3 cellular contexts compared by ENCODE assay signal in the genomic region with DNA sequence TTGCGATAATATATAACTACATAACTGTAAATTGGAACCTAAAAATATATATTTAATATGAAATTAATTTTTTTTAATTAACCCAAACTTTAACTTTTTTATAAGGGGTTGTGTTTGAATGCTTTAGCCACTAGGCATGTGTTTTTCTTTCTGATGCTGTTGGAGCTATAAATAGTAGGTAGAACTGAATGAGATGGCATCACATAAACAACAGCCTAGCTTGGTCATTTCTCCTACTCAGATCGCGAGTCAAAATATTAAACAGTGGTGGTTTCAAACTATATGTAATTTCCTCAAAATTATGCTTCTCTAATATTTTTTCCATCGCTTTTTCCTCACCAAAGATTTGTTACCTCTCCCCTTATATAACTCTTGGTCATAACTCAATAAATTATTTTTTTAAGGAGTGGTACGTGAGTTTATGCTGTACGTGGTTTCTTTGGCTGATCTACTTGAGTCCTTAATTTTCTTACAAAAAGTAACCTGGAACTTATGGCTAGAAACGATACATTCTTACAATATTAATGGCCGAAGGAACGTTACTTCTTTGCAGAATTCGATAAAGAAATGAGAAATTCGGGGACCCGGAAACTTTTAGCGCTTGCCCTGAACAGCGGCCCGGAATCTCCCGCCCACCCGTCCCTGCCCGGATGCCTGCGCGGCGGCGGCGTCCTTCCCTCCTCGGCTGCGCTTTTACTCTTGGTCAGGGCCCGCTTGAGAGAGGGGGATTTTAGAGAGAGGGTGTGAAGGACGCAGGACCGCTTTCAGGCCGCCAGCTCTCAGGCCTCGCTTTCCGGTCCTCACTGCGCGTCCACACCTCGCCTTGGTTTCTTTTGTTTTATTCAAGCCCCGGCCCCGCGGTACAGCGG.
A peak's percentile ranks its signal among the peaks of the same experiment; 100 is the strongest.
TF ChIP-seq lines count a peak whose summit lies in the region.

No MANE protein-coding gene starts in this region.

TF ChIP-seq in IMR-90, 13 proteins besides CTCF, POLR2A, EP300 and RAD21:
- no peak for TF ChIP-seq CHD1 (IDR thresholded peaks at IDR 0.05; ENCODE audit: low read depth, low read length)
- TF ChIP-seq RCOR1 (IDR thresholded peaks at IDR 0.05; ENCODE audit: insufficient replicate concordance, low read length): no peak
- no peak for TF ChIP-seq NFE2L2 (IDR thresholded peaks at IDR 0.05; ENCODE audit: low read depth, low read length)
- no peak for TF ChIP-seq BHLHE40 (IDR thresholded peaks at IDR 0.05; ENCODE audit: low read depth, low read length)
- no peak for TF ChIP-seq RFX5 (IDR thresholded peaks at IDR 0.05; ENCODE audit: low read depth, low read length)
- no peak for TF ChIP-seq CEBPB (IDR thresholded peaks at IDR 0.05; ENCODE audit: low read depth, low read length)
- TF ChIP-seq SMC3 (IDR thresholded peaks at IDR 0.05; ENCODE audit: low read depth, low read length): no peak

TF ChIP-seq in SK-N-SH treated with all-trans-retinoic acid at 6 μM for 48 hours, 23 proteins besides CTCF, POLR2A, EP300 and RAD21:
- TF ChIP-seq, protein P1, sequence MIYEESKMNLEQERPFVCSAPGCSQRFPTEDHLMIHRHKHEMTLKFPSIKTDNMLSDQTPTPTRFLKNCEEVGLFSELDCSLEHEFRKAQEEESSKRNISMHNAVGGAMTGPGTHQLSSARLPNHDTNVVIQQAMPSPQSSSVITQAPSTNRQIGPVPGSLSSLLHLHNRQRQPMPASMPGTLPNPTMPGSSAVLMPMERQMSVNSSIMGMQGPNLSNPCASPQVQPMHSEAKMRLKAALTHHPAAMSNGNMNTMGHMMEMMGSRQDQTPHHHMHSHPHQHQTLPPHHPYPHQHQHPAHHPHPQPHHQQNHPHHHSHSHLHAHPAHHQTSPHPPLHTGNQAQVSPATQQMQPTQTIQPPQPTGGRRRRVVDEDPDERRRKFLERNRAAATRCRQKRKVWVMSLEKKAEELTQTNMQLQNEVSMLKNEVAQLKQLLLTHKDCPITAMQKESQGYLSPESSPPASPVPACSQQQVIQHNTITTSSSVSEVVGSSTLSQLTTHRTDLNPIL (CRISPR knock-in tag; IDR thresholded peaks at IDR 0.05; ENCODE audit: low read depth): no peak
- TF ChIP-seq ZNF70 (CRISPR knock-in tag; IDR thresholded peaks at IDR 0.05) (no peak), GLIS3 (CRISPR knock-in tag; IDR thresholded peaks at IDR 0.05) (no peak), ZNF565 (CRISPR knock-in tag; conservative IDR thresholded peaks at IDR 0.05; ENCODE audit: low read depth) (no peak), ZC3H10 (CRISPR knock-in tag; IDR thresholded peaks at IDR 0.05) (no peak), OSR1 (CRISPR knock-in tag; IDR thresholded peaks at IDR 0.05) (no peak), ISL1 (CRISPR knock-in tag; IDR thresholded peaks at IDR 0.05) (no peak), ZNF8 (CRISPR knock-in tag; IDR thresholded peaks at IDR 0.05) (no peak), TOX (CRISPR knock-in tag; IDR thresholded peaks at IDR 0.05; ENCODE audit: borderline replicate concordance) (no peak), CSDC2 (CRISPR knock-in tag; IDR thresholded peaks at IDR 0.05) (no peak), PPARA (CRISPR knock-in tag; IDR thresholded peaks at IDR 0.05; ENCODE audit: borderline replicate concordance) (no peak), ARNTL (CRISPR knock-in tag; IDR thresholded peaks at IDR 0.05; ENCODE audit: borderline replicate concordance, low read depth) (no peak)
- TF ChIP-seq, protein P2, sequence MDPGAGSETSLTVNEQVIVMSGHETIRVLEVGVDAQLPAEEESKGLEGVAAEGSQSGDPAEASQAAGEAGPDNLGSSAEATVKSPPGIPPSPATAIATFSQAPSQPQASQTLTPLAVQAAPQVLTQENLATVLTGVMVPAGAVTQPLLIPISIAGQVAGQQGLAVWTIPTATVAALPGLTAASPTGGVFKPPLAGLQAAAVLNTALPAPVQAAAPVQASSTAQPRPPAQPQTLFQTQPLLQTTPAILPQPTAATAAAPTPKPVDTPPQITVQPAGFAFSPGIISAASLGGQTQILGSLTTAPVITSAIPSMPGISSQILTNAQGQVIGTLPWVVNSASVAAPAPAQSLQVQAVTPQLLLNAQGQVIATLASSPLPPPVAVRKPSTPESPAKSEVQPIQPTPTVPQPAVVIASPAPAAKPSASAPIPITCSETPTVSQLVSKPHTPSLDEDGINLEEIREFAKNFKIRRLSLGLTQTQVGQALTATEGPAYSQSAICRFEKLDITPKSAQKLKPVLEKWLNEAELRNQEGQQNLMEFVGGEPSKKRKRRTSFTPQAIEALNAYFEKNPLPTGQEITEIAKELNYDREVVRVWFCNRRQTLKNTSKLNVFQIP (CRISPR knock-in tag; IDR thresholded peaks at IDR 0.05; ENCODE audit: borderline replicate concordance, low read depth): no peak
- TF ChIP-seq, protein P3, sequence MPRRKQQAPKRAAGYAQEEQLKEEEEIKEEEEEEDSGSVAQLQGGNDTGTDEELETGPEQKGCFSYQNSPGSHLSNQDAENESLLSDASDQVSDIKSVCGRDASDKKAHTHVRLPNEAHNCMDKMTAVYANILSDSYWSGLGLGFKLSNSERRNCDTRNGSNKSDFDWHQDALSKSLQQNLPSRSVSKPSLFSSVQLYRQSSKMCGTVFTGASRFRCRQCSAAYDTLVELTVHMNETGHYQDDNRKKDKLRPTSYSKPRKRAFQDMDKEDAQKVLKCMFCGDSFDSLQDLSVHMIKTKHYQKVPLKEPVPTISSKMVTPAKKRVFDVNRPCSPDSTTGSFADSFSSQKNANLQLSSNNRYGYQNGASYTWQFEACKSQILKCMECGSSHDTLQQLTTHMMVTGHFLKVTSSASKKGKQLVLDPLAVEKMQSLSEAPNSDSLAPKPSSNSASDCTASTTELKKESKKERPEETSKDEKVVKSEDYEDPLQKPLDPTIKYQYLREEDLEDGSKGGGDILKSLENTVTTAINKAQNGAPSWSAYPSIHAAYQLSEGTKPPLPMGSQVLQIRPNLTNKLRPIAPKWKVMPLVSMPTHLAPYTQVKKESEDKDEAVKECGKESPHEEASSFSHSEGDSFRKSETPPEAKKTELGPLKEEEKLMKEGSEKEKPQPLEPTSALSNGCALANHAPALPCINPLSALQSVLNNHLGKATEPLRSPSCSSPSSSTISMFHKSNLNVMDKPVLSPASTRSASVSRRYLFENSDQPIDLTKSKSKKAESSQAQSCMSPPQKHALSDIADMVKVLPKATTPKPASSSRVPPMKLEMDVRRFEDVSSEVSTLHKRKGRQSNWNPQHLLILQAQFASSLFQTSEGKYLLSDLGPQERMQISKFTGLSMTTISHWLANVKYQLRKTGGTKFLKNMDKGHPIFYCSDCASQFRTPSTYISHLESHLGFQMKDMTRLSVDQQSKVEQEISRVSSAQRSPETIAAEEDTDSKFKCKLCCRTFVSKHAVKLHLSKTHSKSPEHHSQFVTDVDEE (CRISPR knock-in tag; IDR thresholded peaks at IDR 0.05): no peak
- TF ChIP-seq, protein P4, sequence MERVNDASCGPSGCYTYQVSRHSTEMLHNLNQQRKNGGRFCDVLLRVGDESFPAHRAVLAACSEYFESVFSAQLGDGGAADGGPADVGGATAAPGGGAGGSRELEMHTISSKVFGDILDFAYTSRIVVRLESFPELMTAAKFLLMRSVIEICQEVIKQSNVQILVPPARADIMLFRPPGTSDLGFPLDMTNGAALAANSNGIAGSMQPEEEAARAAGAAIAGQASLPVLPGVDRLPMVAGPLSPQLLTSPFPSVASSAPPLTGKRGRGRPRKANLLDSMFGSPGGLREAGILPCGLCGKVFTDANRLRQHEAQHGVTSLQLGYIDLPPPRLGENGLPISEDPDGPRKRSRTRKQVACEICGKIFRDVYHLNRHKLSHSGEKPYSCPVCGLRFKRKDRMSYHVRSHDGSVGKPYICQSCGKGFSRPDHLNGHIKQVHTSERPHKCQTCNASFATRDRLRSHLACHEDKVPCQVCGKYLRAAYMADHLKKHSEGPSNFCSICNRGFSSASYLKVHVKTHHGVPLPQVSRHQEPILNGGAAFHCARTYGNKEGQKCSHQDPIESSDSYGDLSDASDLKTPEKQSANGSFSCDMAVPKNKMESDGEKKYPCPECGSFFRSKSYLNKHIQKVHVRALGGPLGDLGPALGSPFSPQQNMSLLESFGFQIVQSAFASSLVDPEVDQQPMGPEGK (CRISPR knock-in tag; IDR thresholded peaks at IDR 0.05; ENCODE audit: borderline replicate concordance): no peak

TF ChIP-seq in GM12878, 131 proteins besides CTCF, POLR2A, EP300 and RAD21 (continues in another document):
- TF ChIP-seq JUNB (IDR thresholded peaks at IDR 0.05) (peak; percentile 43; the same call in 1 of the 2 replicates), IKZF1 (conservative IDR thresholded peaks at IDR 0.05) (no peak), MTA2 (IDR thresholded peaks at IDR 0.05; ENCODE audit: low read depth) (0 out of 2 replicates have a peak, but pooled peaks have one; percentile 24), BRCA1 (IDR thresholded peaks at IDR 0.05; ENCODE audit: low read depth, low read length) (no peak), GABPA (IDR thresholded peaks at IDR 0.05; ENCODE audit: low read depth) (peak; percentile 39; the same call in 1 of the 2 replicates), RUNX3 (IDR thresholded peaks at IDR 0.05; ENCODE audit: low read length) (no peak; the same call in 1 of the 2 replicates), KLF5 (IDR thresholded peaks at IDR 0.05; ENCODE audit: partially characterized antibody) (no peak), RELA (IDR thresholded peaks at IDR 0.05; ENCODE audit: borderline replicate concordance, partially characterized antibody) (no peak), ZNF217 (IDR thresholded peaks at IDR 0.05) (no peak), NR2C1 (IDR thresholded peaks at IDR 0.05) (peak; percentile 74), PAX8 (IDR thresholded peaks at IDR 0.05) (no peak), STAT3 (IDR thresholded peaks at IDR 0.05; ENCODE audit: low read depth, low read length) (no peak)
- TF ChIP-seq, protein P5, sequence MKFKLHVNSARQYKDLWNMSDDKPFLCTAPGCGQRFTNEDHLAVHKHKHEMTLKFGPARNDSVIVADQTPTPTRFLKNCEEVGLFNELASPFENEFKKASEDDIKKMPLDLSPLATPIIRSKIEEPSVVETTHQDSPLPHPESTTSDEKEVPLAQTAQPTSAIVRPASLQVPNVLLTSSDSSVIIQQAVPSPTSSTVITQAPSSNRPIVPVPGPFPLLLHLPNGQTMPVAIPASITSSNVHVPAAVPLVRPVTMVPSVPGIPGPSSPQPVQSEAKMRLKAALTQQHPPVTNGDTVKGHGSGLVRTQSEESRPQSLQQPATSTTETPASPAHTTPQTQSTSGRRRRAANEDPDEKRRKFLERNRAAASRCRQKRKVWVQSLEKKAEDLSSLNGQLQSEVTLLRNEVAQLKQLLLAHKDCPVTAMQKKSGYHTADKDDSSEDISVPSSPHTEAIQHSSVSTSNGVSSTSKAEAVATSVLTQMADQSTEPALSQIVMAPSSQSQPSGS (IDR thresholded peaks at IDR 0.05; ENCODE audit: low read length): peak; percentile 18; the same call in 1 of the 2 replicates
- TF ChIP-seq, protein P6, sequence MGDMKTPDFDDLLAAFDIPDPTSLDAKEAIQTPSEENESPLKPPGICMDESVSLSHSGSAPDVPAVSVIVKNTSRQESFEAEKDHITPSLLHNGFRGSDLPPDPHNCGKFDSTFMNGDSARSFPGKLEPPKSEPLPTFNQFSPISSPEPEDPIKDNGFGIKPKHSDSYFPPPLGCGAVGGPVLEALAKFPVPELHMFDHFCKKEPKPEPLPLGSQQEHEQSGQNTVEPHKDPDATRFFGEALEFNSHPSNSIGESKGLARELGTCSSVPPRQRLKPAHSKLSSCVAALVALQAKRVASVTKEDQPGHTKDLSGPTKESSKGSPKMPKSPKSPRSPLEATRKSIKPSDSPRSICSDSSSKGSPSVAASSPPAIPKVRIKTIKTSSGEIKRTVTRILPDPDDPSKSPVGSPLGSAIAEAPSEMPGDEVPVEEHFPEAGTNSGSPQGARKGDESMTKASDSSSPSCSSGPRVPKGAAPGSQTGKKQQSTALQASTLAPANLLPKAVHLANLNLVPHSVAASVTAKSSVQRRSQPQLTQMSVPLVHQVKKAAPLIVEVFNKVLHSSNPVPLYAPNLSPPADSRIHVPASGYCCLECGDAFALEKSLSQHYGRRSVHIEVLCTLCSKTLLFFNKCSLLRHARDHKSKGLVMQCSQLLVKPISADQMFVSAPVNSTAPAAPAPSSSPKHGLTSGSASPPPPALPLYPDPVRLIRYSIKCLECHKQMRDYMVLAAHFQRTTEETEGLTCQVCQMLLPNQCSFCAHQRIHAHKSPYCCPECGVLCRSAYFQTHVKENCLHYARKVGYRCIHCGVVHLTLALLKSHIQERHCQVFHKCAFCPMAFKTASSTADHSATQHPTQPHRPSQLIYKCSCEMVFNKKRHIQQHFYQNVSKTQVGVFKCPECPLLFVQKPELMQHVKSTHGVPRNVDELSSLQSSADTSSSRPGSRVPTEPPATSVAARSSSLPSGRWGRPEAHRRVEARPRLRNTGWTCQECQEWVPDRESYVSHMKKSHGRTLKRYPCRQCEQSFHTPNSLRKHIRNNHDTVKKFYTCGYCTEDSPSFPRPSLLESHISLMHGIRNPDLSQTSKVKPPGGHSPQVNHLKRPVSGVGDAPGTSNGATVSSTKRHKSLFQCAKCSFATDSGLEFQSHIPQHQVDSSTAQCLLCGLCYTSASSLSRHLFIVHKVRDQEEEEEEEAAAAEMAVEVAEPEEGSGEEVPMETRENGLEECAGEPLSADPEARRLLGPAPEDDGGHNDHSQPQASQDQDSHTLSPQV (IDR thresholded peaks at IDR 0.05): no peak
- TF ChIP-seq, protein P7, sequence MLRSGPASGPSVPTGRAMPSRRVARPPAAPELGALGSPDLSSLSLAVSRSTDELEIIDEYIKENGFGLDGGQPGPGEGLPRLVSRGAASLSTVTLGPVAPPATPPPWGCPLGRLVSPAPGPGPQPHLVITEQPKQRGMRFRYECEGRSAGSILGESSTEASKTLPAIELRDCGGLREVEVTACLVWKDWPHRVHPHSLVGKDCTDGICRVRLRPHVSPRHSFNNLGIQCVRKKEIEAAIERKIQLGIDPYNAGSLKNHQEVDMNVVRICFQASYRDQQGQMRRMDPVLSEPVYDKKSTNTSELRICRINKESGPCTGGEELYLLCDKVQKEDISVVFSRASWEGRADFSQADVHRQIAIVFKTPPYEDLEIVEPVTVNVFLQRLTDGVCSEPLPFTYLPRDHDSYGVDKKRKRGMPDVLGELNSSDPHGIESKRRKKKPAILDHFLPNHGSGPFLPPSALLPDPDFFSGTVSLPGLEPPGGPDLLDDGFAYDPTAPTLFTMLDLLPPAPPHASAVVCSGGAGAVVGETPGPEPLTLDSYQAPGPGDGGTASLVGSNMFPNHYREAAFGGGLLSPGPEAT (IDR thresholded peaks at IDR 0.05; ENCODE audit: low read depth): peak; percentile 76; the same call in 1 of the 2 replicates
- TF ChIP-seq, protein P8, sequence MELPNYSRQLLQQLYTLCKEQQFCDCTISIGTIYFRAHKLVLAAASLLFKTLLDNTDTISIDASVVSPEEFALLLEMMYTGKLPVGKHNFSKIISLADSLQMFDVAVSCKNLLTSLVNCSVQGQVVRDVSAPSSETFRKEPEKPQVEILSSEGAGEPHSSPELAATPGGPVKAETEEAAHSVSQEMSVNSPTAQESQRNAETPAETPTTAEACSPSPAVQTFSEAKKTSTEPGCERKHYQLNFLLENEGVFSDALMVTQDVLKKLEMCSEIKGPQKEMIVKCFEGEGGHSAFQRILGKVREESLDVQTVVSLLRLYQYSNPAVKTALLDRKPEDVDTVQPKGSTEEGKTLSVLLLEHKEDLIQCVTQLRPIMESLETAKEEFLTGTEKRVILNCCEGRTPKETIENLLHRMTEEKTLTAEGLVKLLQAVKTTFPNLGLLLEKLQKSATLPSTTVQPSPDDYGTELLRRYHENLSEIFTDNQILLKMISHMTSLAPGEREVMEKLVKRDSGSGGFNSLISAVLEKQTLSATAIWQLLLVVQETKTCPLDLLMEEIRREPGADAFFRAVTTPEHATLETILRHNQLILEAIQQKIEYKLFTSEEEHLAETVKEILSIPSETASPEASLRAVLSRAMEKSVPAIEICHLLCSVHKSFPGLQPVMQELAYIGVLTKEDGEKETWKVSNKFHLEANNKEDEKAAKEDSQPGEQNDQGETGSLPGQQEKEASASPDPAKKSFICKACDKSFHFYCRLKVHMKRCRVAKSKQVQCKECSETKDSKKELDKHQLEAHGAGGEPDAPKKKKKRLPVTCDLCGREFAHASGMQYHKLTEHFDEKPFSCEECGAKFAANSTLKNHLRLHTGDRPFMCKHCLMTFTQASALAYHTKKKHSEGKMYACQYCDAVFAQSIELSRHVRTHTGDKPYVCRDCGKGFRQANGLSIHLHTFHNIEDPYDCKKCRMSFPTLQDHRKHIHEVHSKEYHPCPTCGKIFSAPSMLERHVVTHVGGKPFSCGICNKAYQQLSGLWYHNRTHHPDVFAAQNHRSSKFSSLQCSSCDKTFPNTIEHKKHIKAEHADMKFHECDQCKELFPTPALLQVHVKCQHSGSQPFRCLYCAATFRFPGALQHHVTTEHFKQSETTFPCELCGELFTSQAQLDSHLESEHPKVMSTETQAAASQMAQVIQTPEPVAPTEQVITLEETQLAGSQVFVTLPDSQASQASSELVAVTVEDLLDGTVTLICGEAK (IDR thresholded peaks at IDR 0.05; ENCODE audit: borderline replicate concordance): peak; percentile 59; the same call in 1 of the 2 replicates
